ENCODE assay signal across 25 cellular contexts in the genomic region with DNA sequence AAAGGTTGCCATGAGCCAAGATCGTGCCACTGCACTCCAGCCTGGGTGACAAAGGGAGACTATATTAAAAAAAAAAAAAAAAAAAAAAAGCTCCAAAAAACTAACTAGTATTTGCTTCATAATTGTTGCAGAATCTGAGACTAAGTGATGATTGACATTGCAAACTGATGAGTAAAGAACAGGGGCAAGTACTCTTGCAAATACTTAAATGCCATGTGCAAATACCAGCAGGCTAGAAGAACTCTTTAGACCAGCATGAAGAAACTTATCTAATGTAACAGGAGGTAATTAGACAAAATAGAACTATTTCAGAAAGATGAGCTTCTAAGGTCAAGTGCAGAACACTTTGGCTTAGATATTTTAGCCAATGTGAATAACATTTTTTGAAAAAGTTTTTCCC.
"Had no signal": no experiment of that assay in that cellular context is flagged by ENCODE, and none has a peak within 500 bp of the region (broad histone marks: within the 10 kb centered on the region; RNA-seq: fewer than 3 reads in every experiment).

No MANE protein-coding gene starts in this region.

- H2AFZ ChIP-seq: hepatocyte had no signal

- H3K27ac Mint-ChIP-seq: immature natural killer cell, memory B cell had no signal

- FAIRE-seq: endothelial cell of umbilical vein, frontal cortex had no signal

- H3K4me3 ChIP-seq: coronary artery, dorsolateral prefrontal cortex, esophagus muscularis mucosa, gastroesophageal sphincter, heart left ventricle, hepatocyte, lower lobe of right lung had no signal

- H3K4me1 ChIP-seq: esophagus muscularis mucosa, foreskin keratinocyte, heart left ventricle, lower lobe of right lung had no signal

- H3K4me1 Mint-ChIP-seq: memory B cell had no signal

- H3K27me3 Mint-ChIP-seq: memory B cell had no signal

- H3K4me2 ChIP-seq: hepatocyte had no signal

- ATAC-seq: foreskin keratinocyte, gastroesophageal sphincter, heart left ventricle, left colon, left lobe of liver, left ventricle myocardium superior had no signal

- H3K36me3 ChIP-seq: esophagus muscularis mucosa, gastroesophageal sphincter, heart left ventricle, lower lobe of right lung had no signal

- H3K79me2 ChIP-seq: hepatocyte had no signal

- H3K36me3 Mint-ChIP-seq: immature natural killer cell, memory B cell had no signal

- H3K27ac ChIP-seq: coronary artery, dorsolateral prefrontal cortex, esophagus muscularis mucosa, foreskin keratinocyte, gastroesophageal sphincter, heart left ventricle, hepatocyte, lower lobe of right lung had no signal

- H3K9me3 ChIP-seq: lower lobe of right lung had no signal

- H3K27me3 ChIP-seq: dorsolateral prefrontal cortex, esophagus muscularis mucosa, foreskin keratinocyte, gastroesophageal sphincter, heart left ventricle, hepatocyte had no signal

- H3K4me3 Mint-ChIP-seq: immature natural killer cell, memory B cell had no signal

- H3K9me3 Mint-ChIP-seq: memory B cell had no signal

- DNase-seq: dermis blood vessel endothelial cell; dorsolateral prefrontal cortex; effector CD4-positive, alpha-beta T cell; effector memory CD4-positive, alpha-beta T cell; foreskin keratinocyte; hypothalamus; immature natural killer cell; islet precursor cell; kidney; kidney glomerular epithelial cell; left colon; left ventricle myocardium superior; lower lobe of right lung; mammary epithelial cell; mesendoderm; midbrain had no signal
